ENCODE assay signal across 33 cellular contexts in genomic region chr18:8783994-8784530, GRCh38.
"Had no signal": no experiment of that assay in that cellular context is flagged by ENCODE, and none has a peak within 500 bp of the region (broad histone marks: within the 10 kb centered on the region; RNA-seq: fewer than 3 reads in every experiment).

No MANE protein-coding gene starts in this region.

- H3K27me3 ChIP-seq: adrenal gland, Peyer's patch, SJSA1 had no signal

- H3K36me3 ChIP-seq: adrenal gland had no signal

- H3K4me3 Mint-ChIP-seq: activated CD4-positive, alpha-beta T cell treated with anti-CD3 and anti-CD28 coated beads for 36 hours; activated CD4-positive, alpha-beta T cell treated with anti-CD3 and anti-CD28 coated beads, Interleukin-2, amount 10 ng/mL, durations not matched to agents 7 days and 5 days; activated CD8-positive, alpha-beta T cell treated with anti-CD3 and anti-CD28 coated beads, Interleukin-2, amount 10 ng/mL, durations not matched to agents 7 days and 5 days; activated naive CD4-positive, alpha-beta T cell treated with anti-CD3 and anti-CD28 coated beads for 36 hours; activated T-cell treated with anti-CD3 and anti-CD28 coated beads, Interleukin-2, amount 50 U/mL, for 4 hours; activated T-helper 1 cell treated with anti-CD3 and anti-CD28 coated beads, Interleukin-12 subunit alpha, Interleukin-12 subunit beta, Interleukin-2, Interleukin-4 antibody, amounts not matched to agents 30 ng/mL and 10 ng/mL and 1 ng/mL, durations not matched to agents 14 hours and 24 hours and 36 hours; brain; T-helper 1 cell treated with Interleukin-12 subunit alpha and Interleukin-12 subunit beta and Interleukin-4 antibody, amounts not matched to agents 30 μg/mL and 1 μg/mL, for 36 hours; T-helper 2 cell treated with Interferon-gamma antibody and Interleukin-4, amounts not matched to agents 5 μg/mL and 100 μg/mL, for 36 hours had no signal

- FAIRE-seq: bronchial epithelial cell, TTC549 had no signal

- H3K4me2 ChIP-seq: SK-N-SH had no signal

- ATAC-seq: activated CD4-positive, alpha-beta T cell treated with anti-CD3 and anti-CD28 coated beads for 36 hours; activated CD4-positive, CD25-positive, alpha-beta regulatory T cell treated with anti-CD3 and anti-CD28 coated beads, Interleukin-2, amount 50 U/mL, for 24 hours; activated CD8-positive, alpha-beta T cell treated with anti-CD3 and anti-CD28 coated beads, Interleukin-2, amount 10 ng/mL, durations not matched to agents 7 days and 5 days; activated naive CD4-positive, alpha-beta T cell treated with anti-CD3 and anti-CD28 coated beads, Interleukin-2, amount 50 U/mL, for 72 hours; activated T-cell treated with anti-CD3 and anti-CD28 coated beads, Interleukin-2, amount 50 U/mL, for 4 hours; PC-3 had no signal

- DNase-seq: activated CD4-positive, alpha-beta T cell treated with anti-CD3 and anti-CD28 coated beads for 36 hours; activated CD4-positive, alpha-beta T cell treated with anti-CD3 and anti-CD28 coated beads, Interleukin-2, amount 10 ng/mL, durations not matched to agents 7 days and 5 days; activated CD4-positive, alpha-beta T cell treated with anti-CD3 and anti-CD28 coated beads, Interleukin-2, amount 50 U/mL, for 48 hours; activated CD8-positive, alpha-beta memory T cell treated with anti-CD3 and anti-CD28 coated beads, Interleukin-2, amount 50 U/mL, for 4 hours; activated CD8-positive, alpha-beta T cell treated with anti-CD3 and anti-CD28 coated beads, Interleukin-2, amount 10 ng/mL, durations not matched to agents 7 days and 5 days; activated gamma-delta T cell treated with Interleukin-2 at 50 U/mL for 16 hours; activated naive CD4-positive, alpha-beta T cell treated with anti-CD3 and anti-CD28 coated beads for 36 hours; activated T-cell treated with anti-CD3 and anti-CD28 coated beads for 4 hours; activated T-cell treated with anti-CD3 and anti-CD28 coated beads, Interleukin-2, amount 50 U/mL, for 4 hours; Kasumi-1; MM.1S; MV-4-11; NCI-H1092; NCI-H1436 treated with DMSO at 0.1 percent for 48 hours; NCI-H2029; NCI-H345; NCI-H524 treated with DMSO at 0.1 percent for 48 hours; NK-92 treated with Interleukin-12 subunit alpha and Interleukin-12 subunit beta, amount 100 ng/mL, for 24 hours; PC-3; RPMI8226; SHP77 treated with DMSO at 0.1 percent for 48 hours; SK-N-SH had no signal

- H3K27ac ChIP-seq: adrenal gland, Peyer's patch, SJSA1 had no signal

- H3K36me3 Mint-ChIP-seq: activated naive CD4-positive, alpha-beta T cell treated with anti-CD3 and anti-CD28 coated beads, Interleukin-2, amount 50 U/mL, for 72 hours had no signal

- H3K9me3 Mint-ChIP-seq: activated CD4-positive, alpha-beta T cell treated with anti-CD3 and anti-CD28 coated beads, Interleukin-2, amount 10 ng/mL, durations not matched to agents 7 days and 5 days; activated naive CD4-positive, alpha-beta T cell treated with anti-CD3 and anti-CD28 coated beads for 36 hours; activated naive CD4-positive, alpha-beta T cell treated with anti-CD3 and anti-CD28 coated beads, Interleukin-2, amount 50 U/mL, for 72 hours; activated T-cell treated with anti-CD3 and anti-CD28 coated beads, Interleukin-2, amount 50 U/mL, for 4 hours; activated T-helper 1 cell treated with anti-CD3 and anti-CD28 coated beads, Interleukin-12 subunit alpha, Interleukin-12 subunit beta, Interleukin-2, Interleukin-4 antibody, amounts not matched to agents 30 ng/mL and 10 ng/mL and 1 ng/mL, durations not matched to agents 14 hours and 24 hours and 36 hours; brain; T-helper 1 cell treated with Interleukin-12 subunit alpha and Interleukin-12 subunit beta and Interleukin-4 antibody, amounts not matched to agents 30 μg/mL and 1 μg/mL, for 36 hours; T-helper 2 cell treated with Interferon-gamma antibody and Interleukin-4, amounts not matched to agents 5 μg/mL and 100 μg/mL, for 36 hours had no signal

- H3K4me1 ChIP-seq: adrenal gland, Peyer's patch, SJSA1 had no signal

- H3K9ac ChIP-seq: SK-N-SH had no signal

- H3K9me3 ChIP-seq: adrenal gland, Peyer's patch, SJSA1, SK-N-SH had no signal

- H3K27ac Mint-ChIP-seq: activated CD4-positive, alpha-beta T cell treated with anti-CD3 and anti-CD28 coated beads for 36 hours; activated CD8-positive, alpha-beta T cell treated with anti-CD3 and anti-CD28 coated beads, Interleukin-2, amount 10 ng/mL, durations not matched to agents 7 days and 5 days; activated naive CD4-positive, alpha-beta T cell treated with anti-CD3 and anti-CD28 coated beads for 36 hours; activated naive CD4-positive, alpha-beta T cell treated with anti-CD3 and anti-CD28 coated beads, Interleukin-2, amount 50 U/mL, for 72 hours; activated T-helper 1 cell treated with anti-CD3 and anti-CD28 coated beads, Interleukin-12 subunit alpha, Interleukin-12 subunit beta, Interleukin-2, Interleukin-4 antibody, amounts not matched to agents 30 ng/mL and 10 ng/mL and 1 ng/mL, durations not matched to agents 14 hours and 24 hours and 36 hours; T-helper 1 cell treated with Interleukin-12 subunit alpha and Interleukin-12 subunit beta and Interleukin-4 antibody, amounts not matched to agents 30 μg/mL and 1 μg/mL, for 36 hours; T-helper 2 cell treated with Interferon-gamma antibody and Interleukin-4, amounts not matched to agents 5 μg/mL and 100 μg/mL, for 36 hours had no signal

- H3K4me3 ChIP-seq: adrenal gland, Peyer's patch, SJSA1 had no signal
